26 cellular contexts compared by ENCODE assay signal in the genomic region with DNA sequence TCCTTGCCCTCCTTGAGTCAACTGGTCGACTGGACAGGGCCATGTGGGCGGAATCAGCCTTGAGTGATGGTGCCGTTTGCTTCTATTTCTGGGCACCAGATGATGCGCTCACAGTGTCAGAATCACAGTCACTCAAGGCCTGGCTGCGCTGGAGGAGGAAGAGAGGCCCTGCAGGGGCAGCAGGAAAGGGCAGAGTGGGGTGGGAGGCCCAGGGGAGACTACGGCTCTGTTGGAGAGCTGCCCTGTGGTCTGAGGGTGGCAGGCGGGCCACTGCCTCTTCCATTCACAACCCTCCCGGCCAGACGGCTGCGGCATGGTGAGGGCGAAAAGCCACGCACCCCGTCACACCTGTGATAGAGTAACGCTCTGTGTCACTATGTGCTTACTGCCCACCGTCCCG. TPM values are rescaled to one million over a fixed set of nuclear protein-coding genes. Genes with fewer than 3 reads are reported as not detected.
"Had no signal": no experiment of that assay in that cellular context is flagged by ENCODE, and none has a peak within 500 bp of the region (broad histone marks: within the 10 kb centered on the region; RNA-seq: fewer than 3 reads in every experiment).

No MANE protein-coding gene starts in this region.

- H3K4me1 ChIP-seq: Peyer's patch had no signal

- DNase-seq: activated CD4-positive, alpha-beta T cell treated with anti-CD3 and anti-CD28 coated beads for 48 hours; activated CD4-positive, alpha-beta T cell treated with anti-CD3 and anti-CD28 coated beads, Interleukin-2, amount 50 U/mL, for 4 hours; activated CD4-positive, CD25-positive, alpha-beta regulatory T cell treated with anti-CD3 and anti-CD28 coated beads, Interleukin-2, amount 50 U/mL, for 72 hours; activated CD8-positive, alpha-beta memory T cell treated with anti-CD3 and anti-CD28 coated beads, Interleukin-2, amount 10 ng/mL, durations not matched to agents 7 days and 5 days; activated effector memory CD4-positive, alpha-beta T cell treated with Interleukin-2 at 50 U/mL for 16 hours; activated naive CD4-positive, alpha-beta T cell treated with Interleukin-2 at 50 U/mL for 16 hours; activated naive CD8-positive, alpha-beta T cell treated with anti-CD3 and anti-CD28 coated beads, Interleukin-2, amount 50 U/mL, for 24 hours; activated T-cell treated with anti-CD3 and anti-CD28 coated beads, Interleukin-2, amount 50 U/mL, for 24 hours; amniotic stem cell; caudate nucleus; Karpas-422; MM.1S; NCI-H1105; NCI-H1436; NCI-H1694 treated with DMSO at 0.1 percent for 48 hours; NCI-H2029 treated with DMSO at 0.1 percent for 48 hours; NCI-H510A treated with DMSO at 0.1 percent for 48 hours; NCI-H69; Peyer's patch; SHP77 treated with DMSO at 0.1 percent for 48 hours had no signal

- H3K27me3 ChIP-seq: Peyer's patch had no signal

- H3K4me3 ChIP-seq: Peyer's patch had no signal

- H3K36me3 Mint-ChIP-seq: activated CD8-positive, alpha-beta memory T cell treated with anti-CD3 and anti-CD28 coated beads, Interleukin-2, amount 10 ng/mL, durations not matched to agents 7 days and 5 days; activated naive CD4-positive, alpha-beta T cell treated with anti-CD3 and anti-CD28 coated beads, Interleukin-2, amount 50 U/mL, for 72 hours; brain had no signal

- H3K4me3 Mint-ChIP-seq: activated CD8-positive, alpha-beta memory T cell treated with anti-CD3 and anti-CD28 coated beads, Interleukin-2, amount 10 ng/mL, durations not matched to agents 7 days and 5 days; activated naive CD8-positive, alpha-beta T cell treated with anti-CD3 and anti-CD28 coated beads, Interleukin-2, amount 50 U/mL, for 24 hours; activated T-cell treated with anti-CD3 and anti-CD28 coated beads, Interleukin-2, amount 50 U/mL, for 24 hours; activated T-helper 1 cell treated with anti-CD3 and anti-CD28 coated beads, Interleukin-12 subunit alpha, Interleukin-12 subunit beta, Interleukin-2, Interleukin-4 antibody, amounts not matched to agents 30 ng/mL and 10 ng/mL and 1 ng/mL, durations not matched to agents 14 hours and 24 hours and 36 hours; brain; T-helper 1 cell treated with Interleukin-12 subunit alpha and Interleukin-12 subunit beta and Interleukin-4 antibody, amounts not matched to agents 30 μg/mL and 1 μg/mL, for 36 hours had no signal

- H3K9me3 ChIP-seq: Peyer's patch had no signal

- H3K9me3 Mint-ChIP-seq: activated naive CD4-positive, alpha-beta T cell treated with anti-CD3 and anti-CD28 coated beads, Interleukin-2, amount 50 U/mL, for 72 hours; activated naive CD8-positive, alpha-beta T cell treated with anti-CD3 and anti-CD28 coated beads, Interleukin-2, amount 50 U/mL, for 24 hours; activated T-cell treated with anti-CD3 and anti-CD28 coated beads, Interleukin-2, amount 50 U/mL, for 24 hours; activated T-helper 1 cell treated with anti-CD3 and anti-CD28 coated beads, Interleukin-12 subunit alpha, Interleukin-12 subunit beta, Interleukin-2, Interleukin-4 antibody, amounts not matched to agents 30 ng/mL and 10 ng/mL and 1 ng/mL, durations not matched to agents 14 hours and 24 hours and 36 hours; brain; T-helper 1 cell treated with Interleukin-12 subunit alpha and Interleukin-12 subunit beta and Interleukin-4 antibody, amounts not matched to agents 30 μg/mL and 1 μg/mL, for 36 hours had no signal

- H3K27ac Mint-ChIP-seq: activated CD8-positive, alpha-beta memory T cell treated with anti-CD3 and anti-CD28 coated beads, Interleukin-2, amount 10 ng/mL, durations not matched to agents 7 days and 5 days; activated naive CD4-positive, alpha-beta T cell treated with anti-CD3 and anti-CD28 coated beads, Interleukin-2, amount 50 U/mL, for 72 hours; activated naive CD8-positive, alpha-beta T cell treated with anti-CD3 and anti-CD28 coated beads, Interleukin-2, amount 50 U/mL, for 24 hours; activated T-cell treated with anti-CD3 and anti-CD28 coated beads, Interleukin-2, amount 50 U/mL, for 24 hours; activated T-helper 1 cell treated with anti-CD3 and anti-CD28 coated beads, Interleukin-12 subunit alpha, Interleukin-12 subunit beta, Interleukin-2, Interleukin-4 antibody, amounts not matched to agents 30 ng/mL and 10 ng/mL and 1 ng/mL, durations not matched to agents 14 hours and 24 hours and 36 hours; T-helper 1 cell treated with Interleukin-12 subunit alpha and Interleukin-12 subunit beta and Interleukin-4 antibody, amounts not matched to agents 30 μg/mL and 1 μg/mL, for 36 hours had no signal

- H3K27ac ChIP-seq: Peyer's patch, RWPE1 had no signal

- FAIRE-seq: astrocyte had no signal

- H3K36me3 ChIP-seq: Peyer's patch had no signal

- H3K4me1 Mint-ChIP-seq: activated CD8-positive, alpha-beta memory T cell treated with anti-CD3 and anti-CD28 coated beads, Interleukin-2, amount 10 ng/mL, durations not matched to agents 7 days and 5 days; activated naive CD8-positive, alpha-beta T cell treated with anti-CD3 and anti-CD28 coated beads, Interleukin-2, amount 50 U/mL, for 24 hours had no signal

- ATAC-seq: activated CD8-positive, alpha-beta memory T cell treated with anti-CD3 and anti-CD28 coated beads, Interleukin-2, amount 10 ng/mL, durations not matched to agents 7 days and 5 days; activated naive CD4-positive, alpha-beta T cell treated with anti-CD3 and anti-CD28 coated beads, Interleukin-2, amount 50 U/mL, for 72 hours; activated naive CD8-positive, alpha-beta T cell treated with anti-CD3 and anti-CD28 coated beads, Interleukin-2, amount 50 U/mL, for 24 hours had no signal

- H3K27me3 Mint-ChIP-seq: activated CD8-positive, alpha-beta memory T cell treated with anti-CD3 and anti-CD28 coated beads, Interleukin-2, amount 10 ng/mL, durations not matched to agents 7 days and 5 days; activated naive CD8-positive, alpha-beta T cell treated with anti-CD3 and anti-CD28 coated beads, Interleukin-2, amount 50 U/mL, for 24 hours; activated T-cell treated with anti-CD3 and anti-CD28 coated beads, Interleukin-2, amount 50 U/mL, for 24 hours had no signal

RNA-seq across cellular contexts. Expression of gene PLPP7, which starts 9.8 kb away (rescaled TPM):
- total RNA-seq: activated CD8-positive, alpha-beta memory T cell treated with anti-CD3 and anti-CD28 coated beads, Interleukin-2, amount 10 ng/mL, durations not matched to agents 7 days and 5 days; activated T-helper 1 cell treated with anti-CD3 and anti-CD28 coated beads, Interleukin-12 subunit alpha, Interleukin-12 subunit beta, Interleukin-2, Interleukin-4 antibody, amounts not matched to agents 30 ng/mL and 10 ng/mL and 1 ng/mL, durations not matched to agents 14 hours and 24 hours and 36 hours had no signal
